In genomic region chr16:2212362-2213324, GRCh38 we compare ENCODE assay signal across 6 cellular contexts. TPM values are rescaled to one million over a fixed set of nuclear protein-coding genes. Genes with fewer than 3 reads are reported as not detected.
DNase-seq lines count a peak whose midpoint lies in the region; ATAC-seq, FAIRE-seq and TF ChIP-seq lines count a peak whose summit lies in the region.

No MANE protein-coding gene starts in this region.

- H3K27me3 Mint-ChIP-seq in stimulated activated naive CD8-positive, alpha-beta T cell treated with anti-CD3 and anti-CD28 coated beads, Interleukin-15, Interleukin-2, amounts not matched to agents 100 ng/mL and 50 ng/mL, for 24 hours = no peaks in the 10 kb centered on the region

- 73% methylated on average over 10 of the region's 19 CpGs for WGBS in esophagus muscularis mucosa

- peak overlapping the region in 2 of 4 donors; percentile 1 to 18 for H3K27ac ChIP-seq in esophagus muscularis mucosa (replicated peaks in 1 of 4)

- no peaks in the 10 kb centered on the region for H3K9me3 Mint-ChIP-seq in stimulated activated naive CD8-positive, alpha-beta T cell treated with anti-CD3 and anti-CD28 coated beads, Interleukin-15, Interleukin-2, amounts not matched to agents 100 ng/mL and 50 ng/mL, for 24 hours

- no peak for TF ChIP-seq EP300 in esophagus muscularis mucosa (IDR thresholded peaks at IDR 0.05)

- peak overlapping the region; percentile 58 for H3K27ac Mint-ChIP-seq in stimulated activated naive CD8-positive, alpha-beta T cell treated with anti-CD3 and anti-CD28 coated beads, Interleukin-15, Interleukin-2, amounts not matched to agents 100 ng/mL and 50 ng/mL, for 24 hours

- TF ChIP-seq CTCF in esophagus muscularis mucosa (IDR thresholded peaks at IDR 0.05) = no peak

- no peaks in the 10 kb centered on the region for H3K9me3 ChIP-seq in esophagus muscularis mucosa

- no peak for FAIRE-seq in urothelium cell line (lab: Jason Lieb, UNC)

- TF ChIP-seq POLR2A in esophagus muscularis mucosa (IDR thresholded peaks at IDR 0.05; ENCODE audit: low read depth) = peak; percentile 52

- no peaks in the 10 kb centered on the region for H3K27me3 ChIP-seq in esophagus muscularis mucosa

- H3K4me3 Mint-ChIP-seq in stimulated activated naive CD8-positive, alpha-beta T cell treated with anti-CD3 and anti-CD28 coated beads, Interleukin-15, Interleukin-2, amounts not matched to agents 100 ng/mL and 50 ng/mL, for 24 hours = peak overlapping the region; percentile 86

- no peak for DNase-seq in stimulated activated naive CD8-positive, alpha-beta T cell treated with anti-CD3 and anti-CD28 coated beads, Interleukin-15, Interleukin-2, amounts not matched to agents 100 U/mL and 50 U/mL, for 24 hours
- DNase-seq in esophagus muscularis mucosa (ENCODE audit: extremely low spot score) (no peak), urothelium cell line (ENCODE audit: low spot score) (peak; percentile 32), EL (no peak)

- peaks cover 32% of the 10 kb centered on the region for H3K36me3 Mint-ChIP-seq in stimulated activated naive CD8-positive, alpha-beta T cell treated with anti-CD3 and anti-CD28 coated beads, Interleukin-15, Interleukin-2, amounts not matched to agents 100 ng/mL and 50 ng/mL, for 24 hours (ENCODE audit: low read depth)

- peak overlapping the region in 3 of 4 donors; percentile 79 to 87 (median 83) for H3K4me3 ChIP-seq in esophagus muscularis mucosa

- H3K4me1 ChIP-seq in esophagus muscularis mucosa = peaks cover 26 to 39% (median 37%) of the 10 kb centered on the region in 4 donors

- intact Hi-C loops in esophagus muscularis mucosa (cut with DNase I) = loop anchor here (5.0 kb wide), 1 partner anchor 50 kb away; no protein-coding TSS in a partner anchor

- peaks cover 19 to 36% (median 32%) of the 10 kb centered on the region in 4 donors for H3K36me3 ChIP-seq in esophagus muscularis mucosa

- H3K4me1 Mint-ChIP-seq in stimulated activated naive CD8-positive, alpha-beta T cell treated with anti-CD3 and anti-CD28 coated beads, Interleukin-15, Interleukin-2, amounts not matched to agents 100 ng/mL and 50 ng/mL, for 24 hours (ENCODE audit: low read depth) = peaks cover 27% of the 10 kb centered on the region

- no peak for ATAC-seq in stimulated activated naive CD8-positive, alpha-beta T cell treated with anti-CD3 and anti-CD28 coated beads, Interleukin-15, Interleukin-2, amounts not matched to agents 100 U/mL and 50 U/mL, for 24 hours
- ATAC-seq in GM19395 (IDR thresholded peaks at IDR 0.05; ENCODE audit: unreplicated experiment) = no peak

RNA-seq across cellular contexts. Expression of gene BRICD5, which starts 2.0 kb away (rescaled TPM):
- 1 to 10 TPM; 1.2 to 6.8 (median 5.7) TPM for total RNA-seq in esophagus muscularis mucosa

RNA-seq across cellular contexts. Expression of gene PGP, which starts 2.0 kb away (rescaled TPM):
- total RNA-seq in esophagus muscularis mucosa = 10 to 100 TPM in 3 of 4 donors, 1 to 10 TPM in 1; 8.9 to 20.0 (median 13.7) TPM

RNA-seq across cellular contexts. Expression of gene MLST8, which starts 7.4 kb away (rescaled TPM):
- total RNA-seq in esophagus muscularis mucosa = 10 to 100 TPM; 23.7 to 62.8 (median 36.3) TPM

RNA-seq across cellular contexts. Expression of gene E4F1, which starts 10.7 kb away (rescaled TPM):
- 10 to 100 TPM; 19.1 to 39.7 (median 28.5) TPM for total RNA-seq in esophagus muscularis mucosa

RNA-seq across cellular contexts. Expression of gene CASKIN1, which starts 16.2 kb away (rescaled TPM):
- under 1 TPM; under 0.01 to 0.32 (median 0.09) TPM for total RNA-seq in esophagus muscularis mucosa
